15 cellular contexts compared by ENCODE assay signal in genomic region chr9:86586144-86586494, GRCh38.
DNase-seq lines count a peak whose midpoint lies in the region; ATAC-seq and TF ChIP-seq lines count a peak whose summit lies in the region.
"Had no signal": no experiment of that assay in that cellular context is flagged by ENCODE, and none has a peak within 500 bp of the region (broad histone marks: within the 10 kb centered on the region; RNA-seq: fewer than 3 reads in every experiment).

No MANE protein-coding gene starts in this region.

- H3K4me1 ChIP-seq in IMR-90 (ENCODE audit: control insufficient read depth, insufficient read depth, low read length) (no peaks in the 10 kb centered on the region; the same call in 1 of the 2 replicates), gastroesophageal sphincter (peaks cover 0 to 18% (median 3%) of the 10 kb centered on the region in 3 donors), prostate gland (replicated peaks) (no peaks in the 10 kb centered on the region)

- peak overlapping the region; percentile 45; the same call in 1 of the 2 replicates for H4K91ac ChIP-seq in IMR-90 (ENCODE audit: insufficient read depth, low read depth, low read length)

- CTCF ChIA-PET in AG04450 (lab: Charles Lee): interaction anchor here (0.6 to 1.8 kb wide), 4 partner anchors 29 to 362 kb away, joined by 3 to 9 read pairs (median 4); partner anchors contain the start of gene GAS1
- CTCF ChIA-PET in IMR-90 (lab: Yijun Ruan, JAX): no interaction called here

- no TSS peak for BruUV-seq in IMR-90 (replicated peaks; lab: Mats Ljungman, UMichigan)

- peak overlapping the region; percentile 78 for H2BK120ac ChIP-seq in IMR-90 (ENCODE audit: low read depth, low read length)

- no peak overlapping the region for H2AFZ ChIP-seq in IMR-90 (replicated peaks; ENCODE audit: low read length, poor library complexity)

- no peaks in the 10 kb centered on the region for H3K9me1 ChIP-seq in IMR-90 (ENCODE audit: insufficient read depth, low read length)

- POLR2A ChIA-PET in AG04450 (lab: Yijun Ruan, JAX) (interaction anchor here (0.5 to 0.6 kb wide), 4 partner anchors 73 to 359 kb away, joined by 3 to 4 read pairs (median 3); no protein-coding TSS in a partner anchor), IMR-90 (lab: Charles Lee; ENCODE audit: unreplicated experiment) (interaction anchor here (1.5 kb wide), 1 partner anchor 12 kb away, joined by 3 read pairs; no protein-coding TSS in a partner anchor)

- H3K27ac ChIP-seq in AG04450 (ENCODE audit: low read depth, low read length): no peak overlapping the region
- peak overlapping the region; percentile 94; the same call in 1 of the 2 replicates for H3K27ac ChIP-seq in IMR-90 (ENCODE audit: insufficient read depth, low read length)
- H3K27ac ChIP-seq in gastroesophageal sphincter: peak overlapping the region; percentile 34 to 67 (median 53)
- H3K27ac ChIP-seq in prostate gland: peak overlapping the region; percentile 60 to 63

- H2AK5ac ChIP-seq in IMR-90 (ENCODE audit: low read depth, low read length): no peak overlapping the region

- dilution Hi-C loops in IMR-90 (cut with HindIII; ENCODE audit: low sequenced_read_pairs, unreplicated experiment): no loop called here

- H4K20me1 ChIP-seq in IMR-90 (ENCODE audit: insufficient read depth, low read length): no peaks in the 10 kb centered on the region

- ATAC-seq in IMR-90 (ENCODE audit: low read depth) (peak; percentile 56), gastroesophageal sphincter (no peak)
- ATAC-seq in stimulated activated naive CD8-positive, alpha-beta T cell treated with anti-CD3 and anti-CD28 coated beads, Interleukin-15, Interleukin-2, amounts not matched to agents 100 U/mL and 50 U/mL, for 24 hours: no peak
- ATAC-seq: K562; stimulated activated naive B cell treated with anti-CD40 and anti-IgM and Interleukin-4, amounts not matched to agents 10 μg/mL and 1 μg/mL and 100 μg/mL, for 72 hours had no signal

- in situ Hi-C loops in IMR-90 (cut with MboI; ENCODE audit: low sequenced_read_pairs): no loop called here

- intact Hi-C loops in IMR-90 (cut with micrococcal nuclease): no loop called here
- intact Hi-C loops in prostate gland (cut with DNase I): no loop called here

- H3K79me1 ChIP-seq in IMR-90 (ENCODE audit: low read depth in 1 of 2, low read length in 2 of 2): no peaks in the 10 kb centered on the region

- TF ChIP-seq POLR2A in IMR-90 (IDR thresholded peaks at IDR 0.05; ENCODE audit: low read depth, low read length) (no peak), gastroesophageal sphincter (IDR thresholded peaks at IDR 0.05) (no peak), prostate gland (IDR thresholded peaks at IDR 0.05) (no peak)

- H3K4me2 ChIP-seq in IMR-90 (ENCODE audit: low read depth, low read length): peak overlapping the region; percentile 100

- H2BK15ac ChIP-seq in IMR-90 (ENCODE audit: low read depth, low read length): peak overlapping the region; percentile 68; the same call in 1 of the 3 replicates

- peak overlapping the region; percentile 72; the same call in 1 of the 2 replicates for H3K14ac ChIP-seq in IMR-90 (replicated peaks; ENCODE audit: low read depth, low read length)

- TF ChIP-seq EP300 in gastroesophageal sphincter (IDR thresholded peaks at IDR 0.05): no peak

- H3K9me3 ChIP-seq in AG04450 (ENCODE audit: control insufficient read depth, insufficient read depth, low read length) (no peaks in the 10 kb centered on the region), IMR-90 (ENCODE audit: control insufficient read depth, insufficient read depth, low read length) (no peaks in the 10 kb centered on the region), gastroesophageal sphincter (no peaks in the 10 kb centered on the region), prostate gland (no peaks in the 10 kb centered on the region)

- H4K8ac ChIP-seq in IMR-90 (ENCODE audit: low read depth in 2 of 2, low read length in 2 of 2): peak overlapping the region in 1 of 2 experiments; percentile 78; a peak in 2 of 4 replicates

- peak overlapping the region; percentile 45; the same call in 1 of the 2 replicates for H3K4me3 ChIP-seq in AG04450 (ENCODE audit: low read depth, low read length)
- peak overlapping the region; percentile 43; the same call in 1 of the 2 replicates for H3K4me3 ChIP-seq in IMR-90 (ENCODE audit: insufficient read depth, low read depth, low read length)
- H3K4me3 ChIP-seq in gastroesophageal sphincter: peak overlapping the region; percentile 33 to 35
- H3K4me3 ChIP-seq in prostate gland: peak overlapping the region in 1 of 2 donors; percentile 15
- H3K4me3 ChIP-seq: K562 had no signal

- H4K5ac ChIP-seq in IMR-90 (ENCODE audit: low read depth, low read length): peak overlapping the region; percentile 99

- H3K27me3 ChIP-seq in AG04450 (ENCODE audit: control insufficient read depth, insufficient read depth, low read length): no peaks in the 10 kb centered on the region
- no peaks in the 10 kb centered on the region for H3K27me3 ChIP-seq in IMR-90 (ENCODE audit: control insufficient read depth, insufficient read depth, low read length)
- no peaks in the 10 kb centered on the region for H3K27me3 ChIP-seq in gastroesophageal sphincter
- no peaks in the 10 kb centered on the region for H3K27me3 ChIP-seq in prostate gland (replicated peaks; ENCODE audit: insufficient read depth)

- TF ChIP-seq RAD21 in IMR-90 (IDR thresholded peaks at IDR 0.05; ENCODE audit: low read length): no peak

- TF ChIP-seq CTCF in AG04450 (IDR thresholded peaks at IDR 0.05; ENCODE audit: low read depth, low read length) (no peak), IMR-90 (conservative IDR thresholded peaks at IDR 0.05; ENCODE audit: low read depth, low read length) (no peak), gastroesophageal sphincter (IDR thresholded peaks at IDR 0.05) (no peak), prostate gland (IDR thresholded peaks at IDR 0.05) (no peak)

- H3K4ac ChIP-seq in IMR-90 (ENCODE audit: low read depth, low read length): peak overlapping the region; percentile 51; the same call in 1 of the 2 replicates

- H3K18ac ChIP-seq in IMR-90 (ENCODE audit: low read depth, low read length): peak overlapping the region; percentile 92

- H2BK20ac ChIP-seq in IMR-90 (ENCODE audit: low read depth, low read length): peak overlapping the region; percentile 64; the same call in 1 of the 2 replicates

- H3K23ac ChIP-seq in IMR-90 (ENCODE audit: low read depth, low read length): peak overlapping the region; percentile 60; the same call in 1 of the 2 replicates

- H2BK5ac ChIP-seq in IMR-90 (ENCODE audit: low read depth, low read length, poor library complexity, severe bottlenecking): peak overlapping the region; percentile 81

- no peak overlapping the region for H2AK9ac ChIP-seq in IMR-90 (replicated peaks; ENCODE audit: low read depth, low read length, poor library complexity)

- peak overlapping the region; percentile 89 for H3K9ac ChIP-seq in IMR-90 (ENCODE audit: low read depth, low read length)

- peak overlapping the region; percentile 81; the same call in 1 of the 2 replicates for H3K56ac ChIP-seq in IMR-90 (ENCODE audit: extremely low read depth, insufficient read depth, low read length)

- H3K36me3 ChIP-seq in IMR-90 (ENCODE audit: control insufficient read depth, insufficient read depth, low read length) (no peaks in the 10 kb centered on the region), gastroesophageal sphincter (no peaks in the 10 kb centered on the region), prostate gland (no peaks in the 10 kb centered on the region)

- DNase-seq in AG04450 (ENCODE audit: low read depth, low spot score): no peak
- no peak for DNase-seq in IMR-90
- DNase-seq in prostate gland (ENCODE audit: low spot score): no peak
- DNase-seq in anterior cingulate cortex (lab: John Stamatoyannopoulos, UW): no peak
- DNase-seq in kidney glomerular epithelial cell (lab: John Stamatoyannopoulos, UW): no peak
- DNase-seq in stimulated activated naive CD8-positive, alpha-beta T cell treated with anti-CD3 and anti-CD28 coated beads, Interleukin-15, Interleukin-2, amounts not matched to agents 100 U/mL and 50 U/mL, for 24 hours: no peak
- no peak for DNase-seq in iPS-NIHi11 (ENCODE audit: low spot score)
- DNase-seq: AML-193; NCI-H1105; NCI-H2171; right cardiac atrium; SHP77; stimulated activated naive B cell treated with anti-CD40 and anti-IgM and Interleukin-4, amounts not matched to agents 10 μg/mL and 1 μg/mL and 100 μg/mL, for 72 hours had no signal

TF ChIP-seq in IMR-90, 13 proteins besides CTCF, POLR2A, EP300 and RAD21:
- TF ChIP-seq CEBPB (IDR thresholded peaks at IDR 0.05; ENCODE audit: low read depth, low read length): no peak
- TF ChIP-seq MAFK (IDR thresholded peaks at IDR 0.05; ENCODE audit: low read depth, low read length): no peak
- no peak for TF ChIP-seq MAZ (IDR thresholded peaks at IDR 0.05; ENCODE audit: borderline replicate concordance, low read depth, low read length)
- TF ChIP-seq MXI1 (IDR thresholded peaks at IDR 0.05; ENCODE audit: borderline replicate concordance, low read depth, low read length): no peak
- no peak for TF ChIP-seq SMC3 (IDR thresholded peaks at IDR 0.05; ENCODE audit: low read depth, low read length)
- TF ChIP-seq ELK1 (IDR thresholded peaks at IDR 0.05; ENCODE audit: borderline replicate concordance, low read depth, low read length): no peak
- no peak for TF ChIP-seq BHLHE40 (IDR thresholded peaks at IDR 0.05; ENCODE audit: low read depth, low read length)
- TF ChIP-seq CHD1 (IDR thresholded peaks at IDR 0.05; ENCODE audit: low read depth, low read length): no peak
TF ChIP-seq in IMR-90: peak in this region for 0.
